In the genomic region with DNA sequence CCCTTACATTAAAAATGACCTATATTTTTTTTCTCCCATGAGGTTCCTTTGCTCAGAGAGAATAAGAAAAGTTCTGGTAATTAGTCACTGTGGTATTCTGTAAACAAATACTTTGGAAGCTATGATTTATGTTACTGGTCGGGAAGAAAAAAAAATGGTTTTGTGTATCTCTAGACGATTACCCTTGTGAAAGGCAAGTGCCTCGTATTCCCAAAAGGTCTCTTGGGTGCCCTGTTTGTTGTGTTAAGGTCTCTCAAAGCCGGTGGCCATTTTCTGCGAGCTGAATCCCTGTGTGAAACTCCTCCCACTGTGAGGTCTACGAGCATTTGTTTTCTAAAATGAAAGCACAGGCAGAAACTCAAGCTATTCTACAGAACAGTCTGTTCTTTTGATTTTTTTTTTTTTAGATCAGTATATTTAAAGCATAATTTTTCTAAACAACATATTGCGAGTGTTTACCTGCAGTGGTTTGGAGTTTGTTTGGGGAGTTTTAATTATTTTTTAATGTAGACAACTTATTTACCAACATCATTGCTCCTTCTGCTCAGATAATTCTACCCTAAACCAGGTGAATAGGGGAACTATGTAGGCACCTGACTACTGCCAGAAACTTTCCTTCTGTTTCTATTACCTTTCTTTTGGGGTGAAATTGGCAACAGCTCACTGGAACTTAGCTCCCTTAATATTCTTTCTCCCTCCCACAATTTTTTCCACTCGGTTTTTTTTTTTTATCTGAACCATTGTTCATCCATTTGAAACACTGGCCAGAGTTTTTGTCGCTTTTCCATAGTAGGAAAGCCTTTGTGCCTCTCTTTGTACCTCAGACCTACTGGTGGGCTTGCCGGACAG, we compare ENCODE assay signal across 8 cellular contexts. TPM values are rescaled to one million over a fixed set of nuclear protein-coding genes. Genes with fewer than 3 reads are reported as not detected.
DNase-seq lines count a peak whose midpoint lies in the region; ATAC-seq, FAIRE-seq and TF ChIP-seq lines count a peak whose summit lies in the region.

No MANE protein-coding gene starts in this region.

- H3K79me2 ChIP-seq in OCI-LY3 (ENCODE audit: low read length): no peaks in the 10 kb centered on the region

- ATAC-seq in HG03439 (IDR thresholded peaks at IDR 0.05; ENCODE audit: unreplicated experiment): no peak

- DNase-seq in CD14-positive monocyte (ENCODE audit: low spot score) (peak; percentile 51), H4 (ENCODE audit: low spot score) (peak; percentile 74), cardiac muscle cell (ENCODE audit: low read depth in 1 of 2, low spot score in 1 of 2) (peak in 1 of 2 donors; percentile 80), prostate gland (ENCODE audit: low spot score) (peak; percentile 69), D721Med (ENCODE audit: insufficient read length, low spot score) (no peak)
- DNase-seq in activated naive CD8-positive, alpha-beta T cell treated with anti-CD3 and anti-CD28 coated beads for 36 hours: peak; percentile 40

- H2AFZ ChIP-seq in OCI-LY3 (ENCODE audit: low read depth, low read length): peak overlapping the region; percentile 98

- WGBS in prostate gland: 4% methylated on average over 10 of the region's 10 CpGs

- peaks cover 26% of the 10 kb centered on the region for H3K4me1 Mint-ChIP-seq in CD14-positive monocyte
- H3K4me1 Mint-ChIP-seq in activated naive CD8-positive, alpha-beta T cell treated with anti-CD3 and anti-CD28 coated beads for 36 hours: peaks cover 70% of the 10 kb centered on the region

- no peaks in the 10 kb centered on the region for H3K36me3 ChIP-seq in OCI-LY3 (replicated peaks; ENCODE audit: low read depth, low read length)
- H3K36me3 ChIP-seq in cardiac muscle cell: peaks cover under 1% of the 10 kb centered on the region
- no peaks in the 10 kb centered on the region for H3K36me3 ChIP-seq in prostate gland

- FAIRE-seq in D721Med (lab: Jason Lieb, UNC): no peak

- H3K9ac ChIP-seq in OCI-LY3 (ENCODE audit: low read length): peak overlapping the region; percentile 57

- no peaks in the 10 kb centered on the region for H3K27me3 Mint-ChIP-seq in CD14-positive monocyte (ENCODE audit: low read depth in 3 of 3)
- no peaks in the 10 kb centered on the region for H3K27me3 Mint-ChIP-seq in activated naive CD8-positive, alpha-beta T cell treated with anti-CD3 and anti-CD28 coated beads for 36 hours

- H3K27ac Mint-ChIP-seq in CD14-positive monocyte: peak overlapping the region; percentile 72 to 96 (median 84)
- peak overlapping the region; percentile 98 for H3K27ac Mint-ChIP-seq in activated naive CD8-positive, alpha-beta T cell treated with anti-CD3 and anti-CD28 coated beads for 36 hours

- no peaks in the 10 kb centered on the region for H3K27me3 ChIP-seq in OCI-LY3 (ENCODE audit: low read depth, low read length)
- no peaks in the 10 kb centered on the region for H3K27me3 ChIP-seq in cardiac muscle cell
- no peaks in the 10 kb centered on the region for H3K27me3 ChIP-seq in prostate gland (replicated peaks; ENCODE audit: insufficient read depth)

- H4K20me1 ChIP-seq in OCI-LY3 (ENCODE audit: insufficient read depth, low read length): no peaks in the 10 kb centered on the region

- H3K4me1 ChIP-seq in OCI-LY3 (ENCODE audit: low read length): peaks cover 10% of the 10 kb centered on the region
- H3K4me1 ChIP-seq in cardiac muscle cell (ENCODE audit: low read depth): peaks cover 37% of the 10 kb centered on the region
- H3K4me1 ChIP-seq in prostate gland (replicated peaks): peaks cover 28% of the 10 kb centered on the region

- H3K4me3 Mint-ChIP-seq in CD14-positive monocyte: peak overlapping the region; percentile 77 to 89
- peak overlapping the region; percentile 81 for H3K4me3 Mint-ChIP-seq in activated naive CD8-positive, alpha-beta T cell treated with anti-CD3 and anti-CD28 coated beads for 36 hours

- TF ChIP-seq CTCF in CD14-positive monocyte (IDR thresholded peaks at IDR 0.05): no peak
- no peak for TF ChIP-seq CTCF in OCI-LY3 (IDR thresholded peaks at IDR 0.05; ENCODE audit: low read depth, low read length)
- no peak for TF ChIP-seq CTCF in cardiac muscle cell (IDR thresholded peaks at IDR 0.05; ENCODE audit: low read depth, low read length)
- TF ChIP-seq CTCF in prostate gland (IDR thresholded peaks at IDR 0.05): no peak
- no peak for TF ChIP-seq CTCF in D721Med (IDR thresholded peaks at IDR 0.05; ENCODE audit: insufficient read depth, missing control alignments)

- H3K9me3 Mint-ChIP-seq in CD14-positive monocyte: no peaks in the 10 kb centered on the region
- H3K9me3 Mint-ChIP-seq in activated naive CD8-positive, alpha-beta T cell treated with anti-CD3 and anti-CD28 coated beads for 36 hours: no peaks in the 10 kb centered on the region

- H3K27ac ChIP-seq in OCI-LY3 (ENCODE audit: low read length): no peak overlapping the region
- peak overlapping the region; percentile 48 for H3K27ac ChIP-seq in cardiac muscle cell
- peak overlapping the region; percentile 95 to 99 for H3K27ac ChIP-seq in prostate gland

- H3K9me3 ChIP-seq in OCI-LY3 (ENCODE audit: insufficient read depth, low read length) (no peaks in the 10 kb centered on the region), cardiac muscle cell (ENCODE audit: low read depth) (no peaks in the 10 kb centered on the region), prostate gland (no peaks in the 10 kb centered on the region)

- intact Hi-C loops in CD14-positive monocyte (cut with micrococcal nuclease) (no loop called here), prostate gland (cut with DNase I) (no loop called here)

- peak; percentile 31 for TF ChIP-seq POLR2A in prostate gland (IDR thresholded peaks at IDR 0.05)

- peak overlapping the region; percentile 70 for H3K4me3 ChIP-seq in OCI-LY3 (ENCODE audit: low read length)
- H3K4me3 ChIP-seq in cardiac muscle cell: no peak overlapping the region
- H3K4me3 ChIP-seq in prostate gland: peak overlapping the region; percentile 2 to 26

- H3K36me3 Mint-ChIP-seq in CD14-positive monocyte: peaks cover 59 to 62% of the 10 kb centered on the region in 2 donors
- H3K36me3 Mint-ChIP-seq in activated naive CD8-positive, alpha-beta T cell treated with anti-CD3 and anti-CD28 coated beads for 36 hours: peaks cover 19% of the 10 kb centered on the region

- H3K4me2 ChIP-seq in OCI-LY3 (ENCODE audit: low read length): peak overlapping the region; percentile 81

RNA-seq across cellular contexts. Expression of gene ZBTB38, which starts 44.0 kb away (rescaled TPM):
- polyA plus RNA-seq in CD14-positive monocyte: 10 to 100 TPM; 19.0 to 28.5 TPM
- 33.3 and 49.0 TPM in 2 replicates for total RNA-seq in H4 (2014; rRNA removed; shearing (Covaris generic))
- 10 to 100 TPM; 14.7 to 16.7 TPM for total RNA-seq in activated naive CD8-positive, alpha-beta T cell treated with anti-CD3 and anti-CD28 coated beads for 36 hours
- 22.5 and 35.9 TPM in 2 replicates for total RNA-seq in cardiac muscle cell
- polyA plus RNA-seq in cardiac muscle cell: 12.9 and 20.1 TPM in 2 replicates
- 100 to 1,000 TPM; 151 to 169 TPM for total RNA-seq in prostate gland
